ENCODE assay signal across 14 cellular contexts in the genomic region with DNA sequence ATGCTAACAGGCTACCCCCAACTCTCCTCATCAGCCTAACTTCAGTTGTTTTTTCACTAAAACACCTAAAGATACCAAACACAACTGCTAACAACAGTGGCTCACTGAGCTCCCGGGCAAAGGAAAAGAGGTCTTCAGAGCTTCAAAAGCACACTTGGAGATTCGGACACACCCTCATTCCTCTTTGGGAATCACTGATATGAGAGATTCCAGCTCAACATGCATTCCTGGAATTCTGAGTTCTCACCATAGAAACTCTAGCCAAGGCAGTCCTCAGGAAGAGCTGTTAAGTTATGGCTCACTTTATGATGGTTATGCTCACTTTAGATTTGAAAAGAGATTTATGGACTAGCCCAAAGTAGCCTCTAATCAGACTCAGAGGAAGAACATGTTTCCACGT. TPM values are rescaled to one million over a fixed set of nuclear protein-coding genes. Genes with fewer than 3 reads are reported as not detected.
DNase-seq lines count a peak whose midpoint lies in the region; FAIRE-seq and TF ChIP-seq lines count a peak whose summit lies in the region.
"Had no signal": no experiment of that assay in that cellular context is flagged by ENCODE, and none has a peak within 500 bp of the region (broad histone marks: within the 10 kb centered on the region; RNA-seq: fewer than 3 reads in every experiment).

No MANE protein-coding gene starts in this region.

- no peak overlapping the region; the same call in 1 of the 2 replicates for H2BK12ac ChIP-seq in H1 (ENCODE audit: low read depth, low read length)

- no peak overlapping the region for H2AK5ac ChIP-seq in H1 (ENCODE audit: low read depth, low read length)

- H4K91ac ChIP-seq in H1 (replicated peaks; ENCODE audit: insufficient read length, low read length) = no peak overlapping the region

- no peak overlapping the region for H2BK120ac ChIP-seq in H1 (replicated peaks; ENCODE audit: low read depth, low read length)

- no peak overlapping the region for H3K56ac ChIP-seq in H1 (replicated peaks; ENCODE audit: insufficient read length, low read depth, low read length)

- DNase-seq in AG10803 (ENCODE audit: low read depth) = peak; percentile 63
- DNase-seq in H1 (ENCODE audit: low read depth in 1 of 2, low spot score in 2 of 2) = no peak
- DNase-seq in stimulated activated CD4-positive, alpha-beta T cell treated with anti-CD3 and anti-CD28 coated beads, Interleukin-4, amount 100 ng/mL, for 1 hour = no peak
- DNase-seq in activated CD4-positive, alpha-beta T cell treated with anti-CD3 and anti-CD28 coated beads for 48 hours = no peak
- no peak for DNase-seq in COLO668 (lab: John Stamatoyannopoulos, UW; ENCODE audit: unreplicated experiment)
- no peak for DNase-seq in HPDE6-E6E7 (ENCODE audit: extremely low spot score)
- DNase-seq: activated T-cell treated with anti-CD3 and anti-CD28 coated beads for 4 hours, NCI-H2171, Peyer's patch, posterior cingulate gyrus had no signal

- H2AFZ ChIP-seq in H1 (ENCODE audit: low read length) = no peak overlapping the region

- TF ChIP-seq RAD21 in H1 (IDR thresholded peaks at IDR 0.05 in 1 of 2, conservative IDR thresholded peaks at IDR 0.05 in 1 of 2; ENCODE audit: low read depth in 2 of 2, low read length in 2 of 2) = no peak

- no peak overlapping the region for H2BK20ac ChIP-seq in H1 (ENCODE audit: low read length)

- CTCF ChIA-PET in H1 (lab: Charles Lee; ENCODE audit: partially characterized antibody) = interaction anchor here (0.7 to 1.2 kb wide), 3 partner anchors 12 to 169 kb away, joined by 3 to 4 read pairs (median 3); no protein-coding TSS in a partner anchor

- WGBS in H1 (ENCODE audit: extremely low coverage in 1 of 2, insufficient coverage in 1 of 2, insufficient read length in 1 of 2, insufficient replicate concordance in 2 of 2, low coverage in 1 of 2, low lambda C conversion rate in 2 of 2, missing lambda C conversion rate in 1 of 2), 2 experiments = 92% methylated on average over 3 of the region's 3 CpGs; no CpG with 5 or more reads in 1 of the 2 experiments
- 38 to 52% methylated on average over 2 to 3 of the region's 3 CpGs for WGBS in mesodermal cell (ENCODE audit: insufficient coverage in 2 of 2), 2 experiments

- H4K5ac ChIP-seq in H1 (ENCODE audit: insufficient read length, low read depth, low read length) = no peak overlapping the region

- H3K4me2 ChIP-seq in H1 (ENCODE audit: insufficient read depth in 1 of 2, low read depth in 2 of 2, low read length in 2 of 2) = 0 out of 4 replicates have a peak overlapping the region, but pooled peaks have one; percentile 5 to 33
- H3K4me2 ChIP-seq: BLaER1 had no signal

- no peak for TF ChIP-seq CTCF in AG10803 (conservative IDR thresholded peaks at IDR 0.05; ENCODE audit: low read length)
- no peak for TF ChIP-seq CTCF in H1 (IDR thresholded peaks at IDR 0.05; ENCODE audit: control extremely low read depth in 1 of 3, insufficient read depth in 1 of 3, low read depth in 1 of 3, low read length in 3 of 3)

- H4K20me1 ChIP-seq in H1 (replicated peaks in 1 of 2; ENCODE audit: control insufficient read depth in 1 of 2, insufficient read depth in 2 of 2, low read length in 2 of 2) = no peaks in the 10 kb centered on the region
- H4K20me1 ChIP-seq: BLaER1 had no signal

- no peaks in the 10 kb centered on the region for H3K23me2 ChIP-seq in H1 (ENCODE audit: low read depth, low read length)

- H3K79me1 ChIP-seq in H1 (ENCODE audit: low read depth, low read length) = peaks cover 2% of the 10 kb centered on the region; the same call in 1 of the 2 replicates

- FAIRE-seq in H1 (lab: Jason Lieb, UNC) = no peak

- no peak overlapping the region for H2BK15ac ChIP-seq in H1 (ENCODE audit: low read length)

- H3K79me2 ChIP-seq in H1 (ENCODE audit: control insufficient read depth in 1 of 2, insufficient read depth in 2 of 2, low read length in 2 of 2) = no peaks in the 10 kb centered on the region

- POLR2A ChIA-PET in H1 (lab: Charles Lee; ENCODE audit: partially characterized antibody) = no interaction called here

- no peak overlapping the region for H3K4me3 ChIP-seq in AG10803 (ENCODE audit: low read length)
- peak overlapping the region; percentile 24; the same call in 1 of the 2 replicates for H3K4me3 ChIP-seq in HUES6 (ENCODE audit: low read depth, low read length)
- no peak overlapping the region for H3K4me3 ChIP-seq in H1 (ENCODE audit: extremely low read depth in 1 of 4, insufficient read depth in 2 of 4, low read depth in 3 of 4, low read length in 4 of 4)
- H3K4me3 ChIP-seq in mesodermal cell (ENCODE audit: extremely low read depth, insufficient read depth, low read length, poor library complexity, severe bottlenecking) = peak overlapping the region; percentile 22
- H3K4me3 ChIP-seq: BLaER1, Peyer's patch had no signal

- H3K23ac ChIP-seq in H1 (ENCODE audit: insufficient read length) = no peak overlapping the region

- H3K9me3 ChIP-seq in HUES6 (ENCODE audit: control insufficient read depth, insufficient read depth, low read depth, low read length) = no peaks in the 10 kb centered on the region
- no peaks in the 10 kb centered on the region for H3K9me3 ChIP-seq in H1 (ENCODE audit: insufficient read depth in 2 of 2, low read depth in 1 of 2, low read length in 1 of 2)
- H3K9me3 ChIP-seq in mesodermal cell (ENCODE audit: control insufficient read depth, low read length) = no peaks in the 10 kb centered on the region
- H3K9me3 ChIP-seq: BLaER1, Peyer's patch had no signal

- no peak overlapping the region for H2BK5ac ChIP-seq in H1 (ENCODE audit: low read depth, low read length)

- H3K4me1 ChIP-seq in HUES6 (ENCODE audit: control insufficient read depth, insufficient read depth, low read length) (peaks cover 21% of the 10 kb centered on the region), H1 (replicated peaks in 1 of 4; ENCODE audit: control insufficient read depth in 3 of 4, insufficient read depth in 4 of 4, low read length in 3 of 4) (peaks cover 0 to 14% (median 4%) of the 10 kb centered on the region in 4 experiments; a peak in 4 of 7 replicates), mesodermal cell (ENCODE audit: control insufficient read depth, insufficient read depth, low read length, poor library complexity, severe bottlenecking) (peaks cover 49% of the 10 kb centered on the region)
- H3K4me1 ChIP-seq: BLaER1 had no signal

- H3K27ac ChIP-seq in HUES6 (ENCODE audit: low read depth, low read length) (peak overlapping the region; percentile 21; the same call in 1 of the 2 replicates), H1 (ENCODE audit: low read depth, low read length) (peak overlapping the region; percentile 45; the same call in 1 of the 2 replicates), mesodermal cell (ENCODE audit: low read depth, low read length, severe bottlenecking) (peak overlapping the region; percentile 91)
- H3K27ac ChIP-seq: BLaER1, epithelial cell of prostate, Peyer's patch had no signal

- no peak overlapping the region for H3K4ac ChIP-seq in H1 (replicated peaks; ENCODE audit: insufficient read length, low read depth, low read length)

- no peak for TF ChIP-seq POLR2A in H1 (IDR thresholded peaks at IDR 0.05; ENCODE audit: control extremely low read depth in 1 of 2, low read depth in 2 of 2, low read length in 2 of 2)

- no peaks in the 10 kb centered on the region for H3K36me3 ChIP-seq in HUES6 (ENCODE audit: control insufficient read depth, insufficient read depth, low read length)
- H3K36me3 ChIP-seq in H1 (ENCODE audit: control insufficient read depth in 2 of 4, insufficient read depth in 4 of 4, low read length in 3 of 4) = no peaks in the 10 kb centered on the region
- H3K36me3 ChIP-seq in mesodermal cell (ENCODE audit: control insufficient read depth, insufficient read depth, low read length) = no peaks in the 10 kb centered on the region
- H3K36me3 ChIP-seq: BLaER1, Peyer's patch had no signal

- H4K8ac ChIP-seq in H1 (ENCODE audit: extremely low read depth, insufficient read depth, low read length) = no peak overlapping the region

- H3K9ac ChIP-seq in HUES6 (ENCODE audit: low read length) = no peak overlapping the region
- no peak overlapping the region for H3K9ac ChIP-seq in H1 (replicated peaks in 1 of 4; ENCODE audit: extremely low read depth in 1 of 4, low read depth in 3 of 4, low read length in 3 of 4)
- H3K9ac ChIP-seq: BLaER1 had no signal

- no peak overlapping the region for H3K18ac ChIP-seq in H1 (ENCODE audit: extremely low read depth, low read length)

- no peak overlapping the region for H3K14ac ChIP-seq in H1 (ENCODE audit: insufficient read length)

- no peaks in the 10 kb centered on the region for H3K27me3 ChIP-seq in HUES6 (ENCODE audit: control insufficient read depth, insufficient read depth, low read length)
- H3K27me3 ChIP-seq in H1 (replicated peaks in 1 of 4; ENCODE audit: control insufficient read depth in 3 of 4, extremely low read depth in 1 of 4, insufficient read depth in 3 of 4, low read length in 3 of 4) = no peaks in the 10 kb centered on the region
- H3K27me3 ChIP-seq: BLaER1, Peyer's patch had no signal

- no peak for TF ChIP-seq EP300 in H1 (IDR thresholded peaks at IDR 0.05; ENCODE audit: borderline replicate concordance in 1 of 2, low read depth in 2 of 2, low read length in 2 of 2)

TF ChIP-seq in H1, 55 proteins besides CTCF, POLR2A, EP300 and RAD21:
- TF ChIP-seq KDM4A (IDR thresholded peaks at IDR 0.05; ENCODE audit: low read depth, low read length, severe bottlenecking) (no peak), TEAD4 (IDR thresholded peaks at IDR 0.05; ENCODE audit: low read depth, low read length) (peak; percentile 73)

RNA-seq across cellular contexts. Expression of gene STXBP6, which starts 40.1 kb away (rescaled TPM):
- total RNA-seq in H1 (2021; fragmentation: NEBNext Ultra II Directional; extraction: Animal tissue kit (Norgen Biotek cat#: 25700)) = 18.1 and 19.3 TPM in 2 replicates
- 6.0 and 9.4 TPM in 2 replicates for polyA plus RNA-seq in H1 (2011; rRNA removed)
- 12.9 TPM for polyA plus RNA-seq in H1 (2011; cell fraction: cytosol; rRNA removed)
- polyA plus RNA-seq in H1 (2011; cell fraction: nucleus; rRNA removed) = 6.3 TPM
- 9.1 to 11.2 TPM (median 10.4 TPM) in 4 replicates for polyA plus RNA-seq in H1 (2012, experiment 1 of 2)
- 7.8 TPM for polyA plus RNA-seq in H1 (2012, experiment 2 of 2)
- 6.9 TPM for polyA plus RNA-seq in H1 (2013, experiment 1 of 2)
- 7.3 TPM for polyA plus RNA-seq in H1 (2013, experiment 2 of 2)
- polyA minus RNA-seq in H1 (2011; rRNA and poly(A)+ RNA removed) = 15.9 and 20.1 TPM in 2 replicates
- polyA minus RNA-seq in H1 (2011; cell fraction: cytosol; rRNA and poly(A)+ RNA removed) = 10.1 TPM
- polyA minus RNA-seq in H1 (2011; cell fraction: nucleus; rRNA and poly(A)+ RNA removed) = 17.1 TPM
- polyA plus RNA-seq in mesodermal cell (2013, experiment 1 of 2) = 6.3 TPM
- 10.6 TPM for polyA plus RNA-seq in mesodermal cell (2013, experiment 2 of 2)

Comparison
In these comparisons a context has a peak if more than half of its experiments do, and no peak if none do; other contexts are left out.
1. H3K4me3 ChIP-seq: peak in HUES6 (single experiment) and mesodermal cell (single experiment); none in AG10803 (single experiment) and H1 (0 of 4).
2. H3K27ac ChIP-seq: peak in every context shown above with its lines; median percentile 91 in mesodermal cell; 45 in H1; 21 in HUES6.